Comparison of ENCODE assay signal across 2 cellular contexts in the genomic region with DNA sequence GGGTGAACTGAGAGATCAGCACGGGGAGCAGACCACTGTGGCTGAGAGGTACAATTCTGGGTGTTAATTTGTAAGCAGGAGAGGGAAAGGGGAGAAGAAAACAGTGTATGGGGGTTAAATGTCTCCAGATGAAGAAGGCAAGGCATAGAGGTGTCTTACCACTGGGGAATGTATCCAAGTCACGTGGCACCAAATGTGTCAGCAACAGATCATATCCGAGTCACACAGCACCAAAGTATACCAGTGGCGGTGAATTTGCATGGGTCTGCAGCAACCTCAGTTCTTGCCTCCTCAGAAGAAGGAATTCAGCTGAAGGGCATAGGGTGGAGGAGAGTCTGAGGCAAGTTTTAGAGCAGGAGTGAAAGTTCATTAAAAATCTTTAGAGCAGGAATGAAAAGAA.
A peak's percentile ranks its signal among the peaks of the same experiment; 100 is the strongest.
TF ChIP-seq lines count a peak whose summit lies in the region.

No MANE protein-coding gene starts in this region.

TF ChIP-seq in IMR-90, 13 proteins besides CTCF, POLR2A, EP300 and RAD21:
- TF ChIP-seq, protein P1, sequence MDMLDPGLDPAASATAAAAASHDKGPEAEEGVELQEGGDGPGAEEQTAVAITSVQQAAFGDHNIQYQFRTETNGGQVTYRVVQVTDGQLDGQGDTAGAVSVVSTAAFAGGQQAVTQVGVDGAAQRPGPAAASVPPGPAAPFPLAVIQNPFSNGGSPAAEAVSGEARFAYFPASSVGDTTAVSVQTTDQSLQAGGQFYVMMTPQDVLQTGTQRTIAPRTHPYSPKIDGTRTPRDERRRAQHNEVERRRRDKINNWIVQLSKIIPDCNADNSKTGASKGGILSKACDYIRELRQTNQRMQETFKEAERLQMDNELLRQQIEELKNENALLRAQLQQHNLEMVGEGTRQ (IDR thresholded peaks at IDR 0.05; ENCODE audit: low read depth, low read length): peak; percentile 39; the same call in 1 of the 2 replicates
- no peak for TF ChIP-seq CHD1 (IDR thresholded peaks at IDR 0.05; ENCODE audit: low read depth, low read length)

TF ChIP-seq in K562, 482 proteins besides CTCF, POLR2A, EP300 and RAD21:
- TF ChIP-seq ZNF121 (CRISPR knock-in tag; conservative IDR thresholded peaks at IDR 0.05) (no peak), KAT2B (IDR thresholded peaks at IDR 0.05; ENCODE audit: low read depth, low read length) (no peak), HSF4 (CRISPR knock-in tag; IDR thresholded peaks at IDR 0.05; ENCODE audit: borderline replicate concordance) (no peak), RAD51 (IDR thresholded peaks at IDR 0.05; ENCODE audit: borderline replicate concordance, low read depth) (peak; percentile 61; the same call in 1 of the 2 replicates), PHB (CRISPR knock-in tag; IDR thresholded peaks at IDR 0.05) (no peak), POLR2AphosphoS5 (IDR thresholded peaks at IDR 0.05; ENCODE audit: control insufficient read depth, insufficient read depth, low read depth, low read length) (no peak), ZFP1 (CRISPR knock-in tag; IDR thresholded peaks at IDR 0.05) (no peak)
- TF ChIP-seq, protein P2, sequence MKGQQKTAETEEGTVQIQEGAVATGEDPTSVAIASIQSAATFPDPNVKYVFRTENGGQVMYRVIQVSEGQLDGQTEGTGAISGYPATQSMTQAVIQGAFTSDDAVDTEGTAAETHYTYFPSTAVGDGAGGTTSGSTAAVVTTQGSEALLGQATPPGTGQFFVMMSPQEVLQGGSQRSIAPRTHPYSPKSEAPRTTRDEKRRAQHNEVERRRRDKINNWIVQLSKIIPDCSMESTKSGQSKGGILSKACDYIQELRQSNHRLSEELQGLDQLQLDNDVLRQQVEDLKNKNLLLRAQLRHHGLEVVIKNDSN (CRISPR knock-in tag; IDR thresholded peaks at IDR 0.05): peak; percentile 34; the same call in 1 of the 2 replicates
- TF ChIP-seq, protein P3, sequence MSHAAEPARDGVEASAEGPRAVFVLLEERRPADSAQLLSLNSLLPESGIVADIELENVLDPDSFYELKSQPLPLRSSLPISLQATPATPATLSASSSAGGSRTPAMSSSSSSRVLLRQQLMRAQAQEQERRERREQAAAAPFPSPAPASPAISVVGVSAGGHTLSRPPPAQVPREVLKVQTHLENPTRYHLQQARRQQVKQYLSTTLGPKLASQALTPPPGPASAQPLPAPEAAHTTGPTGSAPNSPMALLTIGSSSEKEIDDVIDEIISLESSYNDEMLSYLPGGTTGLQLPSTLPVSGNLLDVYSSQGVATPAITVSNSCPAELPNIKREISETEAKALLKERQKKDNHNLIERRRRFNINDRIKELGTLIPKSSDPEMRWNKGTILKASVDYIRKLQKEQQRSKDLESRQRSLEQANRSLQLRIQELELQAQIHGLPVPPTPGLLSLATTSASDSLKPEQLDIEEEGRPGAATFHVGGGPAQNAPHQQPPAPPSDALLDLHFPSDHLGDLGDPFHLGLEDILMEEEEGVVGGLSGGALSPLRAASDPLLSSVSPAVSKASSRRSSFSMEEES (CRISPR knock-in tag; IDR thresholded peaks at IDR 0.05): peak; percentile 43
- TF ChIP-seq, protein P4, sequence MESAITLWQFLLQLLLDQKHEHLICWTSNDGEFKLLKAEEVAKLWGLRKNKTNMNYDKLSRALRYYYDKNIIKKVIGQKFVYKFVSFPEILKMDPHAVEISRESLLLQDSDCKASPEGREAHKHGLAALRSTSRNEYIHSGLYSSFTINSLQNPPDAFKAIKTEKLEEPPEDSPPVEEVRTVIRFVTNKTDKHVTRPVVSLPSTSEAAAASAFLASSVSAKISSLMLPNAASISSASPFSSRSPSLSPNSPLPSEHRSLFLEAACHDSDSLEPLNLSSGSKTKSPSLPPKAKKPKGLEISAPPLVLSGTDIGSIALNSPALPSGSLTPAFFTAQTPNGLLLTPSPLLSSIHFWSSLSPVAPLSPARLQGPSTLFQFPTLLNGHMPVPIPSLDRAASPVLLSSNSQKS (CRISPR knock-in tag; IDR thresholded peaks at IDR 0.05): no peak
- TF ChIP-seq, protein P1 (CRISPR knock-in tag; IDR thresholded peaks at IDR 0.05): peak; percentile 37
TF ChIP-seq in K562: peak in this region for 4.
